8 cellular contexts compared by ENCODE assay signal in genomic region chr2:130180404-130181337, GRCh38. TPM values are rescaled to one million over a fixed set of nuclear protein-coding genes. Genes with fewer than 3 reads are reported as not detected.
DNase-seq lines count a peak whose midpoint lies in the region; ATAC-seq and TF ChIP-seq lines count a peak whose summit lies in the region.
"Not testable (repeated sequence)": the region's sequence is repeated elsewhere in the genome, so short reads cannot be mapped to it uniquely, and the experiment has no call there.

No MANE protein-coding gene starts in this region.

- H3K27ac ChIP-seq in AG04450 (ENCODE audit: low read depth, low read length) (peak overlapping the region; percentile 47), OCI-LY7 (ENCODE audit: low read depth, low read length, poor library complexity, severe bottlenecking) (peak overlapping the region; percentile 76), cingulate gyrus (ENCODE audit: low read depth, low read length) (peak overlapping the region; percentile 47), right cardiac atrium (ENCODE audit: low read length) (peak overlapping the region; percentile 74)
- H3K27ac ChIP-seq in H9 (ENCODE audit: insufficient read length, low read depth, low read length) = not testable (repeated sequence)

- peak overlapping the region; percentile 96 to 98 (median 98) for H3K27ac Mint-ChIP-seq in H9
- peak overlapping the region; percentile 88 to 97 (median 94) for H3K27ac Mint-ChIP-seq in naive B cell
- peak overlapping the region; percentile 85 for H3K27ac Mint-ChIP-seq in stimulated activated memory B cell treated with anti-CD40 and anti-IgM and Interleukin-4, amounts not matched to agents 10 μg/mL and 1 μg/mL and 100 μg/mL, for 72 hours

- H3K27me3 ChIP-seq in AG04450 (ENCODE audit: control insufficient read depth, insufficient read depth, low read length); H9 (ENCODE audit: insufficient read depth, low read length); right cardiac atrium (ENCODE audit: control insufficient read depth, insufficient read depth): not testable (repeated sequence)

- H3K18ac ChIP-seq in H9 (ENCODE audit: insufficient read length, low read depth, low read length) = peak overlapping the region; percentile 55

- peak overlapping the region; percentile 97 for H3K9ac ChIP-seq in H9 (ENCODE audit: extremely low read depth, insufficient read length, low read length)

- H3K4me1 Mint-ChIP-seq in H9 = peaks cover 4 to 13% of the 10 kb centered on the region in 2 experiments; a peak in 3 of 4 replicates
- peaks cover 22% of the 10 kb centered on the region for H3K4me1 Mint-ChIP-seq in activated T-cell treated with anti-CD3 and anti-CD28 coated beads, Interleukin-2, amount 50 U/mL, for 4 hours (ENCODE audit: low read depth)
- peaks cover 16 to 39% (median 38%) of the 10 kb centered on the region in 3 donors for H3K4me1 Mint-ChIP-seq in naive B cell
- H3K4me1 Mint-ChIP-seq in stimulated activated memory B cell treated with anti-CD40 and anti-IgM and Interleukin-4, amounts not matched to agents 10 μg/mL and 1 μg/mL and 100 μg/mL, for 72 hours = peaks cover 46% of the 10 kb centered on the region

- intact Hi-C loops in OCI-LY7 (cut with micrococcal nuclease; ENCODE audit: unreplicated experiment) (loop anchor here (2.0 to 5.0 kb wide), 3 partner anchors 33 to 207 kb away; partner anchors contain the start of gene CCDC74B), right cardiac atrium (cut with DNase I) (loop anchor here in 3 of 4 donors (5.0 to 10.0 kb wide), 3 partner anchors 152 to 164 kb away; partner anchors contain the start of gene IMP4 (in 1 of the 3))

- not testable (repeated sequence) for H3T11ph ChIP-seq in H9 (ENCODE audit: low read length)

- not testable (repeated sequence) for H3K9me2 ChIP-seq in OCI-LY7 (ENCODE audit: insufficient read depth, low read length)

- H3K4me1 ChIP-seq in H9 (ENCODE audit: insufficient read depth, low read length); right cardiac atrium (ENCODE audit: control insufficient read depth, insufficient read depth, low read length): not testable (repeated sequence)
- H3K4me1 ChIP-seq in OCI-LY7 (ENCODE audit: insufficient read depth, low read length, poor library complexity, severe bottlenecking) = peaks cover 21% of the 10 kb centered on the region

- H3K14ac ChIP-seq in H9 (ENCODE audit: insufficient read depth, low read length) = peak overlapping the region; percentile 90

- H3K23ac ChIP-seq in H9 (ENCODE audit: insufficient read length, low read depth, low read length) = not testable (repeated sequence)

- H4K20me1 ChIP-seq in H9 (ENCODE audit: control insufficient read depth, insufficient read depth, insufficient read length); OCI-LY7 (ENCODE audit: insufficient read depth, low read length): not testable (repeated sequence)

- POLR2A ChIA-PET in AG04450 (lab: Yijun Ruan, JAX) = interaction anchor here (0.7 to 1.6 kb wide), 3 partner anchors 71 to 162 kb away, joined by 3 to 12 read pairs (median 3); partner anchors contain the start of gene IMP4
- POLR2A ChIA-PET in OCI-LY7 (lab: Charles Lee) = interaction anchor here (0.7 to 1.6 kb wide), 5 partner anchors 10 to 162 kb away, joined by 3 to 4 read pairs (median 3); partner anchors contain the start of gene IMP4

- not testable (repeated sequence) for H4K8ac ChIP-seq in H9 (replicated peaks; ENCODE audit: insufficient read length, low read depth, low read length)

- H3K79me2 ChIP-seq in H9 (ENCODE audit: insufficient read depth, low read length) (peaks cover 28% of the 10 kb centered on the region; the same call in 1 of the 2 replicates), OCI-LY7 (ENCODE audit: insufficient read depth, low read depth, low read length) (peaks cover 71% of the 10 kb centered on the region)

- not testable (repeated sequence) for H2AFZ ChIP-seq in H9 (ENCODE audit: low read length)
- peak overlapping the region; percentile 34; the same call in 1 of the 2 replicates for H2AFZ ChIP-seq in OCI-LY7 (ENCODE audit: low read length)

- H2BK12ac ChIP-seq in H9 (ENCODE audit: insufficient read length, low read depth, low read length) = not testable (repeated sequence)

- H3K4me3 Mint-ChIP-seq in H9 (peak overlapping the region; percentile 97 to 99), naive B cell (peak overlapping the region; percentile 87 to 98 (median 92))
- peak overlapping the region; percentile 93 for H3K4me3 Mint-ChIP-seq in activated T-cell treated with anti-CD3 and anti-CD28 coated beads, Interleukin-2, amount 50 U/mL, for 4 hours
- H3K4me3 Mint-ChIP-seq in stimulated activated memory B cell treated with anti-CD40 and anti-IgM and Interleukin-4, amounts not matched to agents 10 μg/mL and 1 μg/mL and 100 μg/mL, for 72 hours = peak overlapping the region; percentile 87

- CTCF ChIA-PET in AG04450 (lab: Charles Lee) (interaction anchor here (0.6 to 3.0 kb wide), 15 partner anchors 11 to 1903 kb away, joined by 3 to 35 read pairs (median 5); partner anchors contain the start of gene IMP4), OCI-LY7 (lab: Charles Lee; ENCODE audit: unreplicated experiment) (interaction anchor here (1.1 kb wide), 1 partner anchor 161 kb away, joined by 3 read pairs; a partner anchor contains a TSS)

- TSS peak; percentile 67 for BruUV-seq in OCI-LY7 (replicated peaks; lab: Mats Ljungman, UMichigan)

- not testable (repeated sequence) for H3K56ac ChIP-seq in H9 (ENCODE audit: insufficient read length, low read depth, low read length)

- H4K5ac ChIP-seq in H9 (ENCODE audit: insufficient read length, low read depth, low read length) = not testable (repeated sequence)

- H3K36me3 Mint-ChIP-seq in H9 (ENCODE audit: insufficient read depth in 1 of 3, low read depth in 3 of 3) = peaks cover 8 to 21% (median 15%) of the 10 kb centered on the region in 3 experiments; a peak in 6 of 7 replicates
- H3K36me3 Mint-ChIP-seq in activated T-cell treated with anti-CD3 and anti-CD28 coated beads, Interleukin-2, amount 50 U/mL, for 4 hours (ENCODE audit: insufficient read depth) = peaks cover 11% of the 10 kb centered on the region
- not testable (repeated sequence) for H3K36me3 Mint-ChIP-seq in naive B cell; stimulated activated memory B cell treated with anti-CD40 and anti-IgM and Interleukin-4, amounts not matched to agents 10 μg/mL and 1 μg/mL and 100 μg/mL, for 72 hours

- not testable (repeated sequence) for TF ChIP-seq CTCF in AG04450 (IDR thresholded peaks at IDR 0.05; ENCODE audit: low read depth, low read length); H9 (conservative IDR thresholded peaks at IDR 0.05); OCI-LY7 (conservative IDR thresholded peaks at IDR 0.05; ENCODE audit: low read length)

- not testable (repeated sequence) for ATAC-seq in activated T-cell treated with anti-CD3 and anti-CD28 coated beads, Interleukin-2, amount 50 U/mL, for 4 hours; right cardiac atrium; naive B cell (ENCODE audit: low read depth in 2 of 2); stimulated activated memory B cell treated with anti-CD40 and anti-IgM and Interleukin-4, amounts not matched to agents 10 μg/mL and 1 μg/mL and 100 μg/mL, for 72 hours

- not testable (repeated sequence) for H2AK5ac ChIP-seq in H9 (ENCODE audit: insufficient read length, low read length)

- H3K4me2 ChIP-seq in H9 (ENCODE audit: insufficient read depth, insufficient read length, low read length) (peak overlapping the region; percentile 70), OCI-LY7 (ENCODE audit: low read length) (peak overlapping the region; percentile 91)

- H3K9me3 ChIP-seq in AG04450 (ENCODE audit: control insufficient read depth, insufficient read depth, low read length); H9 (ENCODE audit: control insufficient read depth, low read depth, low read length); OCI-LY7 (ENCODE audit: low read length); right cardiac atrium (ENCODE audit: control insufficient read depth, low read length): not testable (repeated sequence)

- H3K9me3 Mint-ChIP-seq in H9; activated T-cell treated with anti-CD3 and anti-CD28 coated beads, Interleukin-2, amount 50 U/mL, for 4 hours; naive B cell; stimulated activated memory B cell treated with anti-CD40 and anti-IgM and Interleukin-4, amounts not matched to agents 10 μg/mL and 1 μg/mL and 100 μg/mL, for 72 hours: not testable (repeated sequence)

- H3K27me3 Mint-ChIP-seq in H9 (ENCODE audit: low read depth); activated T-cell treated with anti-CD3 and anti-CD28 coated beads, Interleukin-2, amount 50 U/mL, for 4 hours (ENCODE audit: low read depth); naive B cell; stimulated activated memory B cell treated with anti-CD40 and anti-IgM and Interleukin-4, amounts not matched to agents 10 μg/mL and 1 μg/mL and 100 μg/mL, for 72 hours: not testable (repeated sequence)

- not testable (repeated sequence) for H2BK15ac ChIP-seq in H9 (ENCODE audit: low read depth, low read length)

- H2BK20ac ChIP-seq in H9 (ENCODE audit: low read depth, low read length, poor library complexity, severe bottlenecking) = not testable (repeated sequence)

- 0 out of 2 replicates have a peak overlapping the region, but pooled peaks have one; percentile 42 for H3K4ac ChIP-seq in H9 (ENCODE audit: low read depth, low read length)

- H2BK120ac ChIP-seq in H9 (ENCODE audit: low read depth, low read length, poor library complexity, severe bottlenecking) = not testable (repeated sequence)

- H4K91ac ChIP-seq in H9 (ENCODE audit: insufficient read length, low read depth, low read length) = peak overlapping the region; percentile 49

- not testable (repeated sequence) for H3K23me2 ChIP-seq in H9 (ENCODE audit: insufficient read length, low read depth, low read length, poor library complexity, severe bottlenecking)

- H3K79me1 ChIP-seq in H9 (ENCODE audit: insufficient read depth, low read depth, low read length, poor library complexity, severe bottlenecking) = not testable (repeated sequence)

- peaks cover 53% of the 10 kb centered on the region for H3K36me3 ChIP-seq in OCI-LY7 (ENCODE audit: insufficient read depth, low read length)

- no CpG with 5 or more reads among the region's 39 CpGs for WGBS in H9 (ENCODE audit: extremely low coverage, insufficient read length, low lambda C conversion rate)
- 25% methylated on average over 39 of the region's 39 CpGs for WGBS in right cardiac atrium

- H3K4me3 ChIP-seq in AG04450 (ENCODE audit: low read depth, low read length) = peak overlapping the region; percentile 90
- peak overlapping the region; percentile 96 for H3K4me3 ChIP-seq in OCI-LY7 (ENCODE audit: low read depth, low read length, poor library complexity, severe bottlenecking)
- peak overlapping the region; percentile 90 for H3K4me3 ChIP-seq in right cardiac atrium (ENCODE audit: low read length)

- H2BK5ac ChIP-seq in H9 (ENCODE audit: insufficient read length, low read length) = not testable (repeated sequence)

- not testable (repeated sequence) for DNase-seq in AG04450 (ENCODE audit: low read depth, low spot score); H9; OCI-LY7 (ENCODE audit: low spot score); activated T-cell treated with anti-CD3 and anti-CD28 coated beads, Interleukin-2, amount 50 U/mL, for 4 hours; naive B cell
- DNase-seq in right cardiac atrium = peak in 1 of 3 donors; percentile 46

RNA-seq across cellular contexts. Expression of gene SMPD4, which starts 0.7 kb away (rescaled TPM):
- polyA plus RNA-seq in AG04450 (2011; rRNA removed) (29.5 and 29.6 TPM in 2 replicates), right cardiac atrium (19.9 TPM), naive B cell (ENCODE audit: low read depth in 6 of 6) (10 to 100 TPM; 20.2 to 41.4 (median 27.7) TPM)
- polyA minus RNA-seq in AG04450 (2011; rRNA and poly(A)+ RNA removed) = 24.9 and 31.6 TPM in 2 replicates
- total RNA-seq in H9 (2021) (104 and 105 TPM in 2 replicates), OCI-LY7 (2022) (93.8 and 95.1 TPM in 2 replicates), right cardiac atrium (10 to 100 TPM; 22.3 to 24.8 (median 24.2) TPM)
- 52.0 and 61.9 TPM in 2 replicates for total RNA-seq in OCI-LY7 (2014; rRNA removed; shearing (Covaris generic))
- total RNA-seq in activated T-cell treated with anti-CD3 and anti-CD28 coated beads, Interleukin-2, amount 50 U/mL, for 4 hours = 100 to 1,000 TPM; 102 to 113 (median 103) TPM

RNA-seq across cellular contexts. Expression of gene MZT2B, which starts 1.4 kb away (rescaled TPM):
- polyA plus RNA-seq in AG04450 (2011; rRNA removed) (76.7 and 101 TPM in 2 replicates), right cardiac atrium (287 TPM), naive B cell (ENCODE audit: low read depth in 6 of 6) (100 to 1,000 TPM; 118 to 165 (median 141) TPM)
- 6.7 and 7.3 TPM in 2 replicates for polyA minus RNA-seq in AG04450 (2011; rRNA and poly(A)+ RNA removed)
- total RNA-seq in H9 (2021) (198 and 203 TPM in 2 replicates), OCI-LY7 (2022) (474 and 494 TPM in 2 replicates), right cardiac atrium (100 to 1,000 TPM; 222 to 339 (median 260) TPM)
- 591 and 617 TPM in 2 replicates for total RNA-seq in OCI-LY7 (2014; rRNA removed; shearing (Covaris generic))
- 100 to 1,000 TPM; 263 to 292 (median 276) TPM for total RNA-seq in activated T-cell treated with anti-CD3 and anti-CD28 coated beads, Interleukin-2, amount 50 U/mL, for 4 hours

RNA-seq across cellular contexts. Expression of gene TUBA3E, which starts 17.6 kb away (rescaled TPM):
- polyA plus RNA-seq in AG04450 (2011; rRNA removed) = not detected in 2 replicates
- polyA minus RNA-seq in AG04450 (2011; rRNA and poly(A)+ RNA removed) = not detected in 2 replicates
- total RNA-seq in H9 (2021) = 0.13 and 0.26 TPM in 2 replicates
- total RNA-seq in OCI-LY7 (2014; rRNA removed; shearing (Covaris generic)) = not detected in 2 replicates
- total RNA-seq in OCI-LY7 (2022) = not detected in 2 replicates
- not detected for total RNA-seq in activated T-cell treated with anti-CD3 and anti-CD28 coated beads, Interleukin-2, amount 50 U/mL, for 4 hours
- 10 to 100 TPM in 2 of 4 donors, 1 to 10 TPM in 2; 2.8 to 17.2 (median 9.4) TPM for total RNA-seq in right cardiac atrium
- polyA plus RNA-seq in right cardiac atrium = 28.8 TPM
- not detected for polyA plus RNA-seq in naive B cell (ENCODE audit: low read depth in 6 of 6)

RNA-seq across cellular contexts. Expression of gene CCDC74B, which starts 35.8 kb away (rescaled TPM):
- polyA plus RNA-seq in AG04450 (2011; rRNA removed) (3.8 and 4.2 TPM in 2 replicates), right cardiac atrium (1.9 TPM), naive B cell (ENCODE audit: low read depth in 6 of 6) (not detected)
- 1.1 and 1.2 TPM in 2 replicates for polyA minus RNA-seq in AG04450 (2011; rRNA and poly(A)+ RNA removed)
- total RNA-seq in H9 (2021) (5.9 and 6.7 TPM in 2 replicates), OCI-LY7 (2022) (2.6 and 4.2 TPM in 2 replicates), right cardiac atrium (1 to 10 TPM in 2 of 4 donors, under 1 TPM in 2; 0.72 to 2.2 (median 1.1) TPM)
- 2.4 and 2.6 TPM in 2 replicates for total RNA-seq in OCI-LY7 (2014; rRNA removed; shearing (Covaris generic))
- under 1 TPM; 0.23 to 0.43 (median 0.29) TPM for total RNA-seq in activated T-cell treated with anti-CD3 and anti-CD28 coated beads, Interleukin-2, amount 50 U/mL, for 4 hours

RNA-seq across cellular contexts. Expression of gene POTEF, which starts 51.6 kb away (rescaled TPM):
- polyA plus RNA-seq in AG04450 (2011; rRNA removed) (not detected in 2 replicates), right cardiac atrium (0.05 TPM), naive B cell (ENCODE audit: low read depth in 6 of 6) (not detected)
- polyA minus RNA-seq in AG04450 (2011; rRNA and poly(A)+ RNA removed) = not detected in 2 replicates
- total RNA-seq in H9 (2021) (8.2 and 10.5 TPM in 2 replicates), OCI-LY7 (2022) (not detected in 2 replicates), right cardiac atrium (under 1 TPM in 3 of 4 donors, not detected in 1; 0.08 to 0.23 (median 0.15) TPM)
- not detected in 2 replicates for total RNA-seq in OCI-LY7 (2014; rRNA removed; shearing (Covaris generic))
- total RNA-seq in activated T-cell treated with anti-CD3 and anti-CD28 coated beads, Interleukin-2, amount 50 U/mL, for 4 hours = not detected
